ENCODE assay signal across 20 cellular contexts in the genomic region with DNA sequence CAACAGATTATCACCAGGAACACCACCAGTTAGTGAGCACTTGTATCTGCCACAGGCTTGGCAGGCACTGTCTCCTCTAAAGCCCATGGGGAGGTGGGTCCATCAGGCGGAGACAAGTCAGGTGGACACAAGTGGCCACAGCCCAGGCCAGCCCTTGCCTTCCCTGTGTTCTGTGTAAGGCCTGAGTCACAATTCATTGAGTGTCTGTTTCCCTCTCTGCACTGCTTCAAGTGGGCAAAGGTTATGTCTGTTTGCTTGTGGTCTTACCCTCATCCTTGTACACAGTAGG. TPM values are rescaled to one million over a fixed set of nuclear protein-coding genes. Genes with fewer than 3 reads are reported as not detected.
DNase-seq lines count a peak whose midpoint lies in the region; ATAC-seq, FAIRE-seq and TF ChIP-seq lines count a peak whose summit lies in the region.
"Had no signal": no experiment of that assay in that cellular context is flagged by ENCODE, and none has a peak within 500 bp of the region (broad histone marks: within the 10 kb centered on the region; RNA-seq: fewer than 3 reads in every experiment).

No MANE protein-coding gene starts in this region.

- no peak for ATAC-seq in CD8-positive, alpha-beta T cell
- no peak for ATAC-seq in sciatic nerve
- ATAC-seq: effector memory CD8-positive, alpha-beta T cell had no signal

- peaks cover 0 to 6% of the 10 kb centered on the region in 2 experiments; a peak in 1 of 4 replicates for H3K79me2 ChIP-seq in H1 (ENCODE audit: control insufficient read depth in 1 of 2, insufficient read depth in 2 of 2, low read length in 2 of 2)

- peaks cover 43% of the 10 kb centered on the region for H3K27me3 Mint-ChIP-seq in CD8-positive, alpha-beta T cell (ENCODE audit: low read depth)

- peaks cover 7% of the 10 kb centered on the region for H3K79me1 ChIP-seq in H1 (ENCODE audit: low read depth, low read length)
- peaks cover 3% of the 10 kb centered on the region for H3K79me1 ChIP-seq in neuronal stem cell (ENCODE audit: low read depth, low read length)

- H3K4ac ChIP-seq in H1 (replicated peaks; ENCODE audit: insufficient read length, low read depth, low read length) (no peak overlapping the region), neuronal stem cell (ENCODE audit: low read length) (no peak overlapping the region)

- no peaks in the 10 kb centered on the region for H3K9me3 Mint-ChIP-seq in CD8-positive, alpha-beta T cell
- H3K9me3 Mint-ChIP-seq: effector memory CD8-positive, alpha-beta T cell had no signal

- peaks cover 29% of the 10 kb centered on the region for H3K23me2 ChIP-seq in H1 (ENCODE audit: low read depth, low read length)

- H4K5ac ChIP-seq in H1 (ENCODE audit: insufficient read length, low read depth, low read length): no peak overlapping the region

- H3K4me1 Mint-ChIP-seq in CD8-positive, alpha-beta T cell (ENCODE audit: low read depth): peaks cover 60% of the 10 kb centered on the region

- intact Hi-C loops in CD8-positive, alpha-beta T cell (cut with DNase I, micrococcal nuclease): no loop called here
- intact Hi-C loops in sciatic nerve (cut with DNase I): loop anchor here (2.0 to 5.0 kb wide), 2 partner anchors 13 to 170 kb away; no protein-coding TSS in a partner anchor

- H2AK5ac ChIP-seq in H1 (ENCODE audit: low read depth, low read length) (no peak overlapping the region; the same call in 1 of the 2 replicates), neuronal stem cell (ENCODE audit: low read depth, low read length) (peak overlapping the region; percentile 51)

- TF ChIP-seq POLR2A in H1 (IDR thresholded peaks at IDR 0.05; ENCODE audit: control extremely low read depth in 1 of 2, low read depth in 2 of 2, low read length in 2 of 2) (no peak), erythroblast (IDR thresholded peaks at IDR 0.05; ENCODE audit: low read length) (no peak)

- peak overlapping the region; percentile 44 for H3K4me3 Mint-ChIP-seq in CD8-positive, alpha-beta T cell

- H2BK12ac ChIP-seq in H1 (ENCODE audit: low read depth, low read length): peak overlapping the region; percentile 29; the same call in 1 of the 2 replicates
- H2BK12ac ChIP-seq in neuronal stem cell (ENCODE audit: low read length): no peak overlapping the region

- H2BK120ac ChIP-seq in H1 (replicated peaks; ENCODE audit: low read depth, low read length) (no peak overlapping the region), neuronal stem cell (ENCODE audit: low read depth, low read length) (no peak overlapping the region)

- WGBS in H1 (ENCODE audit: extremely low coverage in 1 of 2, insufficient coverage in 1 of 2, insufficient read length in 1 of 2, insufficient replicate concordance in 2 of 2, low coverage in 1 of 2, low lambda C conversion rate in 2 of 2, missing lambda C conversion rate in 1 of 2), 2 experiments: 77% methylated on average over 1 of the region's 1 CpG; no CpG with 5 or more reads in 1 of the 2 experiments
- no CpG with 5 or more reads among the region's 1 CpG for WGBS in neuronal stem cell (ENCODE audit: extremely low coverage in 2 of 2, insufficient read length in 2 of 2, insufficient replicate concordance in 1 of 2), 2 donors

- H3K36me3 Mint-ChIP-seq in CD8-positive, alpha-beta T cell: no peaks in the 10 kb centered on the region

- H2BK20ac ChIP-seq in H1 (ENCODE audit: low read length): peak overlapping the region; percentile 2; the same call in 1 of the 2 replicates

- H3K36me3 ChIP-seq in CD8-positive, alpha-beta T cell (ENCODE audit: insufficient read depth, low read length): no peaks in the 10 kb centered on the region
- no peaks in the 10 kb centered on the region; a peak in 1 of 8 replicates for H3K36me3 ChIP-seq in H1 (ENCODE audit: control insufficient read depth in 2 of 4, insufficient read depth in 4 of 4, low read length in 3 of 4)
- peaks cover 0 to 4% of the 10 kb centered on the region in 2 donors for H3K36me3 ChIP-seq in neuronal stem cell (replicated peaks in 1 of 2; ENCODE audit: control insufficient read depth in 2 of 2, insufficient read depth in 2 of 2, low read length in 2 of 2)
- H3K36me3 ChIP-seq: Peyer's patch had no signal

- H3K27ac Mint-ChIP-seq in CD8-positive, alpha-beta T cell: no peak overlapping the region
- H3K27ac Mint-ChIP-seq: effector memory CD8-positive, alpha-beta T cell had no signal

- peaks cover 59% of the 10 kb centered on the region for H3K4me1 ChIP-seq in CD8-positive, alpha-beta T cell (ENCODE audit: insufficient read depth, low read length)
- H3K4me1 ChIP-seq in H1 (replicated peaks in 1 of 4; ENCODE audit: control insufficient read depth in 3 of 4, insufficient read depth in 4 of 4, low read length in 3 of 4): peaks cover 16 to 55% (median 35%) of the 10 kb centered on the region in 4 experiments
- peaks cover 12 to 43% of the 10 kb centered on the region in 2 donors for H3K4me1 ChIP-seq in neuronal stem cell (ENCODE audit: control insufficient read depth in 2 of 2, insufficient read depth in 1 of 2, low read depth in 1 of 2, low read length in 2 of 2)

- H3K4me3 ChIP-seq in CD8-positive, alpha-beta T cell (ENCODE audit: low read depth, low read length): no peak overlapping the region
- no peak overlapping the region for H3K4me3 ChIP-seq in H1 (ENCODE audit: extremely low read depth in 1 of 4, insufficient read depth in 2 of 4, low read depth in 3 of 4, low read length in 4 of 4)
- no peak overlapping the region for H3K4me3 ChIP-seq in neuronal stem cell (ENCODE audit: low read length in 2 of 2)
- H3K4me3 ChIP-seq: Peyer's patch, skin epidermis had no signal

- H3K23ac ChIP-seq in H1 (ENCODE audit: insufficient read length) (no peak overlapping the region), neuronal stem cell (ENCODE audit: low read depth, low read length, poor library complexity) (no peak overlapping the region)

- TF ChIP-seq RAD21 in H1 (IDR thresholded peaks at IDR 0.05 in 1 of 2, conservative IDR thresholded peaks at IDR 0.05 in 1 of 2; ENCODE audit: low read depth in 2 of 2, low read length in 2 of 2): no peak

- H3K56ac ChIP-seq in H1 (replicated peaks; ENCODE audit: insufficient read length, low read depth, low read length): no peak overlapping the region

- POLR2A ChIA-PET in CD8-positive, alpha-beta T cell (lab: Charles Lee): no interaction called here
- POLR2A ChIA-PET in H1 (lab: Charles Lee; ENCODE audit: partially characterized antibody): no interaction called here

- no peak overlapping the region for H3K27ac ChIP-seq in CD8-positive, alpha-beta T cell (ENCODE audit: low read depth, low read length)
- no peak overlapping the region for H3K27ac ChIP-seq in H1 (ENCODE audit: low read depth, low read length)
- H3K27ac ChIP-seq in neuronal stem cell (replicated peaks; ENCODE audit: low read length): no peak overlapping the region
- H3K27ac ChIP-seq: C4-2B, Peyer's patch, skin epidermis had no signal

- FAIRE-seq in H1 (lab: Jason Lieb, UNC): no peak

- peak overlapping the region in 1 of 2 experiments; percentile 91; a peak in 1 of 4 replicates for H3K4me2 ChIP-seq in H1 (ENCODE audit: insufficient read depth in 1 of 2, low read depth in 2 of 2, low read length in 2 of 2)
- no peak overlapping the region for H3K4me2 ChIP-seq in neuronal stem cell (ENCODE audit: insufficient read depth, low read length, poor library complexity, severe bottlenecking)

- H3K9ac ChIP-seq in H1 (replicated peaks in 1 of 4; ENCODE audit: extremely low read depth in 1 of 4, low read depth in 3 of 4, low read length in 3 of 4): no peak overlapping the region
- no peak overlapping the region for H3K9ac ChIP-seq in neuronal stem cell (ENCODE audit: low read depth, low read length, poor library complexity)

- CTCF ChIA-PET in CD8-positive, alpha-beta T cell (lab: Charles Lee): interaction anchor here (1.1 to 1.2 kb wide), 2 partner anchors 8 to 63 kb away, joined by 3 read pairs; no protein-coding TSS in a partner anchor
- CTCF ChIA-PET in H1 (lab: Charles Lee; ENCODE audit: partially characterized antibody): interaction anchor here (1.1 to 9.8 kb wide), 6 partner anchors 9 to 177 kb away, joined by 3 to 246 read pairs (median 10); partner anchors contain the start of gene FBXW4

- no peak for TF ChIP-seq EP300 in H1 (IDR thresholded peaks at IDR 0.05; ENCODE audit: borderline replicate concordance in 1 of 2, low read depth in 2 of 2, low read length in 2 of 2)

- H4K8ac ChIP-seq in H1 (ENCODE audit: extremely low read depth, insufficient read depth, low read length): no peak overlapping the region
- no peak overlapping the region for H4K8ac ChIP-seq in neuronal stem cell (ENCODE audit: low read depth, low read length)

- no peaks in the 10 kb centered on the region for H3K9me3 ChIP-seq in CD8-positive, alpha-beta T cell (ENCODE audit: low read length)
- H3K9me3 ChIP-seq in H1 (ENCODE audit: insufficient read depth in 2 of 2, low read depth in 1 of 2, low read length in 1 of 2) (no peaks in the 10 kb centered on the region), neuronal stem cell (replicated peaks in 1 of 2; ENCODE audit: control insufficient read depth in 2 of 2, insufficient read depth in 1 of 2, low read depth in 1 of 2, low read length in 2 of 2) (no peaks in the 10 kb centered on the region)
- H3K9me3 ChIP-seq: Peyer's patch had no signal

- H2AFZ ChIP-seq in H1 (ENCODE audit: low read length): no peak overlapping the region
- no peak overlapping the region for H2AFZ ChIP-seq in neuronal stem cell (ENCODE audit: low read length)

- H4K91ac ChIP-seq in H1 (replicated peaks; ENCODE audit: insufficient read length, low read length): peak overlapping the region; percentile 22
- H4K91ac ChIP-seq in neuronal stem cell (ENCODE audit: low read depth, low read length, poor library complexity): no peak overlapping the region

- no peak overlapping the region for H2BK15ac ChIP-seq in H1 (ENCODE audit: low read length)
- no peak overlapping the region for H2BK15ac ChIP-seq in neuronal stem cell (ENCODE audit: low read length)

- no peak overlapping the region for H3K14ac ChIP-seq in H1 (ENCODE audit: insufficient read length)
- H3K14ac ChIP-seq in neuronal stem cell (ENCODE audit: low read length): no peak overlapping the region

- peaks cover 47% of the 10 kb centered on the region for H3K27me3 ChIP-seq in CD8-positive, alpha-beta T cell (ENCODE audit: insufficient read depth, low read length)
- peaks cover 46 to 67% (median 60%) of the 10 kb centered on the region in 4 experiments for H3K27me3 ChIP-seq in H1 (replicated peaks in 1 of 4; ENCODE audit: control insufficient read depth in 3 of 4, extremely low read depth in 1 of 4, insufficient read depth in 3 of 4, low read length in 3 of 4)
- H3K27me3 ChIP-seq in neuronal stem cell (ENCODE audit: control insufficient read depth in 3 of 3, insufficient read depth in 3 of 3, low read depth in 1 of 3, low read length in 3 of 3): peaks cover 0 to 67% (median 46%) of the 10 kb centered on the region in 3 experiments

- peaks cover 15 to 29% of the 10 kb centered on the region in 2 experiments for H4K20me1 ChIP-seq in H1 (replicated peaks in 1 of 2; ENCODE audit: control insufficient read depth in 1 of 2, insufficient read depth in 2 of 2, low read length in 2 of 2)

- no peak overlapping the region for H2BK5ac ChIP-seq in H1 (ENCODE audit: low read depth, low read length)
- no peak overlapping the region for H2BK5ac ChIP-seq in neuronal stem cell (ENCODE audit: low read length)

- H3K18ac ChIP-seq in H1 (ENCODE audit: extremely low read depth, low read length) (no peak overlapping the region; the same call in 1 of the 2 replicates), neuronal stem cell (ENCODE audit: low read length) (no peak overlapping the region)

- no peak for DNase-seq in CD8-positive, alpha-beta T cell
- DNase-seq in HT-29 (ENCODE audit: low spot score) (peak; percentile 49), H1 (ENCODE audit: low read depth in 1 of 2, low spot score in 2 of 2) (no peak), neuronal stem cell (ENCODE audit: low spot score) (no peak), sciatic nerve (ENCODE audit: low spot score) (no peak), NCI-H2171 treated with DMSO at 0.1 percent for 48 hours (lab: John Stamatoyannopoulos, UW) (no peak), erythroblast (lab: John Stamatoyannopoulos, UW) (no peak)
- DNase-seq: activated CD4-positive, alpha-beta T cell treated with anti-CD3 and anti-CD28 coated beads for 1 hour; activated naive CD4-positive, alpha-beta T cell treated with anti-CD3 and anti-CD28 coated beads, Interleukin-2, amount 50 U/mL, for 16 hours; effector memory CD8-positive, alpha-beta T cell; NCI-H1930; NCI-H526; occipital lobe; stimulated activated naive CD4-positive, alpha-beta T cell treated with Interleukin-2 at 50 U/mL for 16 hours; T-helper 2 cell had no signal

- no peak for TF ChIP-seq CTCF in CD8-positive, alpha-beta T cell (IDR thresholded peaks at IDR 0.05)
- no peak for TF ChIP-seq CTCF in H1 (IDR thresholded peaks at IDR 0.05; ENCODE audit: control extremely low read depth in 1 of 3, insufficient read depth in 1 of 3, low read depth in 1 of 3, low read length in 3 of 3)

RNA-seq across cellular contexts. Expression of gene FGF8, which starts 1.9 kb away (rescaled TPM):
- total RNA-seq in CD8-positive, alpha-beta T cell: not detected
- not detected in 2 replicates for total RNA-seq in HT-29 (2014; rRNA removed; shearing (Covaris generic))
- 3.9 and 4.1 TPM in 2 replicates for total RNA-seq in H1 (2021; fragmentation: NEBNext Ultra II Directional; extraction: Animal tissue kit (Norgen Biotek cat#: 25700))
- 1.1 and 1.7 TPM in 2 replicates for polyA plus RNA-seq in H1 (2011; rRNA removed)
- 1.5 TPM for polyA plus RNA-seq in H1 (2011; cell fraction: cytosol; rRNA removed)
- 2.1 TPM for polyA plus RNA-seq in H1 (2011; cell fraction: nucleus; rRNA removed)
- polyA plus RNA-seq in H1 (2012, experiment 1 of 2): 1.0 to 2.0 TPM (median 1.2 TPM) in 4 replicates
- polyA plus RNA-seq in H1 (2012, experiment 2 of 2): 0.62 TPM
- polyA plus RNA-seq in H1 (2013, experiment 1 of 2): 2.9 TPM
- polyA plus RNA-seq in H1 (2013, experiment 2 of 2): 3.8 TPM
- polyA minus RNA-seq in H1 (2011; rRNA and poly(A)+ RNA removed): 0.98 and 1.4 TPM in 2 replicates
- polyA minus RNA-seq in H1 (2011; cell fraction: cytosol; rRNA and poly(A)+ RNA removed): not detected
- polyA minus RNA-seq in H1 (2011; cell fraction: nucleus; rRNA and poly(A)+ RNA removed): 1.4 TPM
- polyA plus RNA-seq in neuronal stem cell (2013, experiment 1 of 2): 91.9 TPM
- 86.1 TPM for polyA plus RNA-seq in neuronal stem cell (2013, experiment 2 of 2)
- 0.62 TPM for total RNA-seq in sciatic nerve
- total RNA-seq: fibroblast of villous mesenchyme, lower leg skin, occipital lobe, Peyer's patch had no signal

RNA-seq across cellular contexts. Expression of gene NPM3, which starts 5.4 kb away (rescaled TPM):
- 10 to 100 TPM; 21.1 to 25.1 TPM for total RNA-seq in CD8-positive, alpha-beta T cell
- 160 and 184 TPM in 2 replicates for total RNA-seq in HT-29 (2014; rRNA removed; shearing (Covaris generic))
- 175 and 177 TPM in 2 replicates for total RNA-seq in H1 (2021; fragmentation: NEBNext Ultra II Directional; extraction: Animal tissue kit (Norgen Biotek cat#: 25700))
- 127 and 218 TPM in 2 replicates for polyA plus RNA-seq in H1 (2011; rRNA removed)
- polyA plus RNA-seq in H1 (2011; cell fraction: cytosol; rRNA removed): 212 TPM
- polyA plus RNA-seq in H1 (2011; cell fraction: nucleus; rRNA removed): 161 TPM
- polyA plus RNA-seq in H1 (2012, experiment 1 of 2): 128 to 179 TPM (median 167 TPM) in 4 replicates
- 207 TPM for polyA plus RNA-seq in H1 (2012, experiment 2 of 2)
- polyA plus RNA-seq in H1 (2013, experiment 1 of 2): 148 TPM
- 152 TPM for polyA plus RNA-seq in H1 (2013, experiment 2 of 2)
- polyA minus RNA-seq in H1 (2011; rRNA and poly(A)+ RNA removed): 65.5 and 89.5 TPM in 2 replicates
- 40.7 TPM for polyA minus RNA-seq in H1 (2011; cell fraction: cytosol; rRNA and poly(A)+ RNA removed)
- polyA minus RNA-seq in H1 (2011; cell fraction: nucleus; rRNA and poly(A)+ RNA removed): 29.7 TPM
- 105 TPM for polyA plus RNA-seq in neuronal stem cell (2013, experiment 1 of 2)
- 108 TPM for polyA plus RNA-seq in neuronal stem cell (2013, experiment 2 of 2)
- total RNA-seq in sciatic nerve: 8.0 TPM

RNA-seq across cellular contexts. Expression of gene OGA, which starts 40.4 kb away (rescaled TPM):
- total RNA-seq in CD8-positive, alpha-beta T cell: 100 to 1,000 TPM; 356 to 394 TPM
- total RNA-seq in HT-29 (2014; rRNA removed; shearing (Covaris generic)): 42.9 and 43.2 TPM in 2 replicates
- total RNA-seq in H1 (2021; fragmentation: NEBNext Ultra II Directional; extraction: Animal tissue kit (Norgen Biotek cat#: 25700)): 104 and 107 TPM in 2 replicates
- polyA plus RNA-seq in H1 (2011; rRNA removed): 18.5 and 31.2 TPM in 2 replicates
- polyA plus RNA-seq in H1 (2011; cell fraction: cytosol; rRNA removed): 52.9 TPM
- polyA plus RNA-seq in H1 (2011; cell fraction: nucleus; rRNA removed): 24.2 TPM
- polyA plus RNA-seq in H1 (2012, experiment 1 of 2): 61.6 to 114 TPM (median 70.9 TPM) in 4 replicates
- polyA plus RNA-seq in H1 (2012, experiment 2 of 2): 5.0 TPM
- 47.3 TPM for polyA plus RNA-seq in H1 (2013, experiment 1 of 2)
- 43.2 TPM for polyA plus RNA-seq in H1 (2013, experiment 2 of 2)
- polyA minus RNA-seq in H1 (2011; rRNA and poly(A)+ RNA removed): 74.1 and 83.4 TPM in 2 replicates
- polyA minus RNA-seq in H1 (2011; cell fraction: cytosol; rRNA and poly(A)+ RNA removed): 56.7 TPM
- polyA minus RNA-seq in H1 (2011; cell fraction: nucleus; rRNA and poly(A)+ RNA removed): 59.1 TPM
- polyA plus RNA-seq in neuronal stem cell (2013, experiment 1 of 2): 74.9 TPM
- 76.0 TPM for polyA plus RNA-seq in neuronal stem cell (2013, experiment 2 of 2)
- total RNA-seq in sciatic nerve: 187 TPM
